In genomic region chr3:36701249-36701572, GRCh38 we compare ENCODE assay signal across 1 cellular context.
TF ChIP-seq lines count a peak whose summit lies in the region.

No MANE protein-coding gene starts in this region.

TF ChIP-seq in H1, 55 proteins besides CTCF, POLR2A, EP300 and RAD21:
- TF ChIP-seq SIX5 (IDR thresholded peaks at IDR 0.05; ENCODE audit: low read depth, low read length), result no peak
- no peak for TF ChIP-seq TCF12 (IDR thresholded peaks at IDR 0.05; ENCODE audit: low read depth, low read length)
- TF ChIP-seq NANOG (IDR thresholded peaks at IDR 0.05; ENCODE audit: insufficient read depth, low read depth, low read length, poor library complexity, severe bottlenecking), result no peak
- no peak for TF ChIP-seq TAF1 (IDR thresholded peaks at IDR 0.05; ENCODE audit: low read depth, low read length)
- TF ChIP-seq TEAD4 (IDR thresholded peaks at IDR 0.05; ENCODE audit: low read depth, low read length), result no peak
- no peak for TF ChIP-seq POLR2AphosphoS5 (IDR thresholded peaks at IDR 0.05; ENCODE audit: low read depth, low read length)
- TF ChIP-seq BRCA1 (IDR thresholded peaks at IDR 0.05; ENCODE audit: low read depth, low read length), result no peak
- no peak for TF ChIP-seq RNF2 (IDR thresholded peaks at IDR 0.05; ENCODE audit: borderline replicate concordance, low read depth, low read length, missing control alignments, poor library complexity, severe bottlenecking)
- TF ChIP-seq POU5F1 (IDR thresholded peaks at IDR 0.05; ENCODE audit: low read depth, low read length), result no peak
- TF ChIP-seq HDAC6 (IDR thresholded peaks at IDR 0.05; ENCODE audit: low read depth, low read length), result no peak
- TF ChIP-seq USF2 (IDR thresholded peaks at IDR 0.05; ENCODE audit: low read length), result no peak
- no peak for TF ChIP-seq CBX8 (IDR thresholded peaks at IDR 0.05; ENCODE audit: borderline replicate concordance, low read depth, low read length)
- TF ChIP-seq SP4 (IDR thresholded peaks at IDR 0.05; ENCODE audit: low read length), result no peak
- no peak for TF ChIP-seq RBBP5 (IDR thresholded peaks at IDR 0.05; ENCODE audit: borderline replicate concordance, low read depth, low read length)
- TF ChIP-seq PHF8 (conservative IDR thresholded peaks at IDR 0.05; ENCODE audit: low read depth, low read length), result no peak
- TF ChIP-seq EGR1 (IDR thresholded peaks at IDR 0.05; ENCODE audit: borderline replicate concordance, low read depth, low read length), result no peak
- no peak for TF ChIP-seq CEBPB (IDR thresholded peaks at IDR 0.05; ENCODE audit: low read depth, low read length)
- no peak for TF ChIP-seq ZNF274 (IDR thresholded peaks at IDR 0.05; ENCODE audit: borderline replicate concordance, extremely low read depth, low read length)
- TF ChIP-seq CHD7 (IDR thresholded peaks at IDR 0.05; ENCODE audit: insufficient replicate concordance, low read length), result no peak
